ENCODE assay signal across 7 cellular contexts in the genomic region with DNA sequence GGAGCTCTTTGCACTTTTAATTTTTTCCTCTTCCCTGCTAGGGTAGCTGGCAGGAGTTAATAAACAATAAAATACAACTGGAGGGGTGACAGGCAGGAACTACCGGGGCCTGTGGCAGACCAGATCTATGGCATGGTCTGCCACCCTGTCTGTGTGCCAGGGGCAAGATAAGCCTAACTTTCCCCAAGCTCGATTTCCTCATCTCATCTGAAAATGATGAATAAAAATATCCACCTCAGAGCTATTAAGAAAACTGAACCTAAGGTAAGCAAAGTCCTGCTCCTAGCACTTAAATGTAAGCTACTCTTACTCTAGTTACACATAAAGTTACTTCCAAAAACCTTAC. TPM values are rescaled to one million over a fixed set of nuclear protein-coding genes. Genes with fewer than 3 reads are reported as not detected.
A peak's percentile ranks its signal among the peaks of the same experiment; 100 is the strongest.
DNase-seq lines count a peak whose midpoint lies in the region; ATAC-seq and TF ChIP-seq lines count a peak whose summit lies in the region.

No MANE protein-coding gene starts in this region.

- H3K4me3 ChIP-seq in iPS-18a (ENCODE audit: low read length): peak overlapping the region; percentile 76

- H3K27ac Mint-ChIP-seq in HFFc6: peak overlapping the region; percentile 93
- peak overlapping the region; percentile 88 for H3K27ac Mint-ChIP-seq in activated CD4-positive, alpha-beta memory T cell treated with anti-CD3 and anti-CD28 coated beads, Interleukin-2, amount 10 ng/mL, durations not matched to agents 7 days and 5 days
- H3K27ac Mint-ChIP-seq in stimulated activated naive B cell treated with anti-CD40 and anti-IgM and Interleukin-4, amounts not matched to agents 10 μg/mL and 1 μg/mL and 100 μg/mL, for 72 hours: peak overlapping the region; percentile 99

- POLR2A ChIA-PET in activated CD4-positive, alpha-beta memory T cell treated with anti-CD3 and anti-CD28 coated beads, Interleukin-2, amount 10 ng/mL, durations not matched to agents 7 days and 5 days (lab: Charles Lee): interaction anchor here (0.9 to 3.1 kb wide), 6 partner anchors 11 to 1576 kb away, joined by 3 to 25 read pairs (median 10); a partner anchor contains a TSS

- H3K36me3 Mint-ChIP-seq in HFFc6 (ENCODE audit: low read depth): peaks cover 8% of the 10 kb centered on the region
- peaks cover 13% of the 10 kb centered on the region for H3K36me3 Mint-ChIP-seq in activated CD4-positive, alpha-beta memory T cell treated with anti-CD3 and anti-CD28 coated beads, Interleukin-2, amount 10 ng/mL, durations not matched to agents 7 days and 5 days (ENCODE audit: low read depth)
- peaks cover 17 to 29% of the 10 kb centered on the region in 2 donors for H3K36me3 Mint-ChIP-seq in stimulated activated naive B cell treated with anti-CD40 and anti-IgM and Interleukin-4, amounts not matched to agents 10 μg/mL and 1 μg/mL and 100 μg/mL, for 72 hours

- H3K4me3 Mint-ChIP-seq in HFFc6: peak overlapping the region; percentile 92
- H3K4me3 Mint-ChIP-seq in activated CD4-positive, alpha-beta memory T cell treated with anti-CD3 and anti-CD28 coated beads, Interleukin-2, amount 10 ng/mL, durations not matched to agents 7 days and 5 days: peak overlapping the region; percentile 89
- H3K4me3 Mint-ChIP-seq in stimulated activated naive B cell treated with anti-CD40 and anti-IgM and Interleukin-4, amounts not matched to agents 10 μg/mL and 1 μg/mL and 100 μg/mL, for 72 hours: peak overlapping the region; percentile 89 to 98

- peaks cover 42% of the 10 kb centered on the region for H3K4me1 Mint-ChIP-seq in HFFc6 (ENCODE audit: low read depth)
- peaks cover 44% of the 10 kb centered on the region for H3K4me1 Mint-ChIP-seq in activated CD4-positive, alpha-beta memory T cell treated with anti-CD3 and anti-CD28 coated beads, Interleukin-2, amount 10 ng/mL, durations not matched to agents 7 days and 5 days
- peaks cover 41 to 60% of the 10 kb centered on the region in 2 donors for H3K4me1 Mint-ChIP-seq in stimulated activated naive B cell treated with anti-CD40 and anti-IgM and Interleukin-4, amounts not matched to agents 10 μg/mL and 1 μg/mL and 100 μg/mL, for 72 hours

- in situ Hi-C loops in G401 (cut with HindIII; ENCODE audit: low sequenced_read_pairs): no loop called here

- no peak for ATAC-seq in stimulated activated naive B cell treated with anti-CD40 and anti-IgM and Interleukin-4, amounts not matched to agents 10 μg/mL and 1 μg/mL and 100 μg/mL, for 72 hours (replicated peaks)

- H3K27me3 Mint-ChIP-seq in HFFc6 (ENCODE audit: insufficient read depth): no peaks in the 10 kb centered on the region
- no peaks in the 10 kb centered on the region for H3K27me3 Mint-ChIP-seq in activated CD4-positive, alpha-beta memory T cell treated with anti-CD3 and anti-CD28 coated beads, Interleukin-2, amount 10 ng/mL, durations not matched to agents 7 days and 5 days
- no peaks in the 10 kb centered on the region for H3K27me3 Mint-ChIP-seq in stimulated activated naive B cell treated with anti-CD40 and anti-IgM and Interleukin-4, amounts not matched to agents 10 μg/mL and 1 μg/mL and 100 μg/mL, for 72 hours

- no peak for DNase-seq in HFFc6
- no peak for DNase-seq in activated CD4-positive, alpha-beta memory T cell treated with anti-CD3 and anti-CD28 coated beads, Interleukin-2, amount 10 ng/mL, durations not matched to agents 7 days and 5 days
- no peak for DNase-seq in stimulated activated naive B cell treated with anti-CD40 and anti-IgM and Interleukin-4, amounts not matched to agents 10 μg/mL and 1 μg/mL and 100 μg/mL, for 72 hours
- no peak for DNase-seq in stimulated activated naive CD4-positive, alpha-beta T cell treated with Interleukin-2 at 50 U/mL for 16 hours (lab: John Stamatoyannopoulos, UW)
- DNase-seq in HPDE6-E6E7 (ENCODE audit: extremely low spot score): no peak
- DNase-seq in G401 (ENCODE audit: low spot score): no peak

- no peaks in the 10 kb centered on the region for H3K27me3 ChIP-seq in iPS-18a (ENCODE audit: control insufficient read depth, insufficient read depth, low read length)

- TF ChIP-seq CTCF in HFFc6 (IDR thresholded peaks at IDR 0.05): no peak

- no peaks in the 10 kb centered on the region for H3K36me3 ChIP-seq in iPS-18a (ENCODE audit: control insufficient read depth, low read depth, low read length)

- H3K27ac ChIP-seq in iPS-18a (ENCODE audit: low read length): no peak overlapping the region

- no peaks in the 10 kb centered on the region for H3K9me3 Mint-ChIP-seq in HFFc6
- H3K9me3 Mint-ChIP-seq in activated CD4-positive, alpha-beta memory T cell treated with anti-CD3 and anti-CD28 coated beads, Interleukin-2, amount 10 ng/mL, durations not matched to agents 7 days and 5 days: no peaks in the 10 kb centered on the region
- H3K9me3 Mint-ChIP-seq in stimulated activated naive B cell treated with anti-CD40 and anti-IgM and Interleukin-4, amounts not matched to agents 10 μg/mL and 1 μg/mL and 100 μg/mL, for 72 hours: no peaks in the 10 kb centered on the region

- CTCF ChIA-PET in activated CD4-positive, alpha-beta memory T cell treated with anti-CD3 and anti-CD28 coated beads, Interleukin-2, amount 10 ng/mL, durations not matched to agents 7 days and 5 days (lab: Charles Lee): interaction anchor here (0.9 to 5.6 kb wide), 16 partner anchors 11 to 392 kb away, joined by 3 to 102 read pairs (median 4); a partner anchor contains a TSS

- H3K9me3 ChIP-seq in iPS-18a (ENCODE audit: control insufficient read depth, low read depth, low read length): no peaks in the 10 kb centered on the region

- peaks cover 9% of the 10 kb centered on the region for H3K4me1 ChIP-seq in iPS-18a (ENCODE audit: control insufficient read depth, low read depth, low read length)

- H3K9ac ChIP-seq in iPS-18a (ENCODE audit: low read length): no peak overlapping the region

RNA-seq across cellular contexts. Expression of a gene that starts 0.9 kb away (rescaled TPM):
- 10 to 100 TPM; 24.0 to 27.8 (median 25.0) TPM for total RNA-seq in HFFc6 (2021; fragmentation: NEBNext Ultra II Directional; extraction: Animal tissue kit (Norgen Biotek cat#: 25700))
- total RNA-seq in activated CD4-positive, alpha-beta memory T cell treated with anti-CD3 and anti-CD28 coated beads, Interleukin-2, amount 10 ng/mL, durations not matched to agents 7 days and 5 days: 10 to 100 TPM; 21.5 to 23.5 TPM
- total RNA-seq in G401 (2014; rRNA removed; shearing (Covaris generic)): 15.9 and 22.6 TPM in 2 replicates

RNA-seq across cellular contexts. Expression of a gene that starts 12.3 kb away (rescaled TPM):
- under 1 TPM; 0.14 to 0.61 (median 0.37) TPM for total RNA-seq in HFFc6 (2021; fragmentation: NEBNext Ultra II Directional; extraction: Animal tissue kit (Norgen Biotek cat#: 25700))
- under 1 TPM; 0.20 to 0.23 TPM for total RNA-seq in activated CD4-positive, alpha-beta memory T cell treated with anti-CD3 and anti-CD28 coated beads, Interleukin-2, amount 10 ng/mL, durations not matched to agents 7 days and 5 days
- not detected in 2 replicates for total RNA-seq in G401 (2014; rRNA removed; shearing (Covaris generic))

RNA-seq across cellular contexts. Expression of a gene that starts 23.9 kb away (rescaled TPM):
- 10 to 100 TPM; 19.1 to 22.7 (median 20.8) TPM for total RNA-seq in HFFc6 (2021; fragmentation: NEBNext Ultra II Directional; extraction: Animal tissue kit (Norgen Biotek cat#: 25700))
- total RNA-seq in activated CD4-positive, alpha-beta memory T cell treated with anti-CD3 and anti-CD28 coated beads, Interleukin-2, amount 10 ng/mL, durations not matched to agents 7 days and 5 days: 10 to 100 TPM; 18.0 to 19.2 TPM
- 43.0 and 47.6 TPM in 2 replicates for total RNA-seq in G401 (2014; rRNA removed; shearing (Covaris generic))

RNA-seq across cellular contexts. Expression of a gene that starts 28.9 kb away (rescaled TPM):
- 100 to 1,000 TPM; 145 to 191 (median 155) TPM for total RNA-seq in HFFc6 (2021; fragmentation: NEBNext Ultra II Directional; extraction: Animal tissue kit (Norgen Biotek cat#: 25700))
- total RNA-seq in activated CD4-positive, alpha-beta memory T cell treated with anti-CD3 and anti-CD28 coated beads, Interleukin-2, amount 10 ng/mL, durations not matched to agents 7 days and 5 days: 100 to 1,000 TPM; 121 TPM
- 133 and 183 TPM in 2 replicates for total RNA-seq in G401 (2014; rRNA removed; shearing (Covaris generic))

RNA-seq across cellular contexts. Expression of a gene that starts 33.1 kb away (rescaled TPM):
- 100 to 1,000 TPM in 2 of 6 experiments, 10 to 100 TPM in 4; 87.8 to 107 (median 98.8) TPM for total RNA-seq in HFFc6 (2021; fragmentation: NEBNext Ultra II Directional; extraction: Animal tissue kit (Norgen Biotek cat#: 25700))
- total RNA-seq in activated CD4-positive, alpha-beta memory T cell treated with anti-CD3 and anti-CD28 coated beads, Interleukin-2, amount 10 ng/mL, durations not matched to agents 7 days and 5 days: 10 to 100 TPM; 13.0 to 15.5 TPM
- 38.9 and 56.4 TPM in 2 replicates for total RNA-seq in G401 (2014; rRNA removed; shearing (Covaris generic))
